Comparison of ENCODE assay signal across 11 cellular contexts in genomic region chr13:66887088-66887487, GRCh38.
DNase-seq lines count a peak whose midpoint lies in the region; ATAC-seq and TF ChIP-seq lines count a peak whose summit lies in the region.
"Had no signal": no experiment of that assay in that cellular context is flagged by ENCODE, and none has a peak within 500 bp of the region (broad histone marks: within the 10 kb centered on the region; RNA-seq: fewer than 3 reads in every experiment).

No MANE protein-coding gene starts in this region.

- peak overlapping the region in 1 of 10 experiments; percentile 15; a peak in 1 of 20 replicates for H3K4me3 ChIP-seq in BLaER1 treated with 17β-estradiol and CSF1 and Interleukin-3, amounts not matched to agents 10 nM and 100 nM
- H3K4me3 ChIP-seq in colonic mucosa (no peak overlapping the region), stomach (no peak overlapping the region)
- H3K4me3 ChIP-seq: upper lobe of left lung had no signal

- DNase-seq in NCI-H1092 (lab: John Stamatoyannopoulos, UW): peak; percentile 76
- peak; percentile 13 for DNase-seq in fibroblast of the conjunctiva (ENCODE audit: low read depth)
- no peak for DNase-seq in NOMO-1 (lab: John Stamatoyannopoulos, UW; ENCODE audit: unreplicated experiment in 2 of 2)
- no peak for DNase-seq in HPDE6-E6E7 (ENCODE audit: extremely low spot score)
- no peak for DNase-seq in colonic mucosa
- no peak for DNase-seq in stomach
- DNase-seq: Caco-2; central memory CD4-positive, alpha-beta T cell; upper lobe of left lung had no signal

- no peak for TF ChIP-seq CTCF in colonic mucosa (IDR thresholded peaks at IDR 0.05)
- TF ChIP-seq CTCF in stomach (IDR thresholded peaks at IDR 0.05): no peak

- no peaks in the 10 kb centered on the region for H3K36me3 ChIP-seq in BLaER1 treated with 17β-estradiol and CSF1 and Interleukin-3, amounts not matched to agents 10 nM and 100 nM
- no peaks in the 10 kb centered on the region for H3K36me3 ChIP-seq in colonic mucosa
- H3K36me3 ChIP-seq in stomach: no peaks in the 10 kb centered on the region
- H3K36me3 ChIP-seq: upper lobe of left lung had no signal

- H4K20me1 ChIP-seq in BLaER1 treated with 17β-estradiol and CSF1 and Interleukin-3, amounts not matched to agents 10 nM and 100 nM: no peaks in the 10 kb centered on the region

- WGBS in stomach, 5 donors: 59 to 71% (median 68%) methylated on average over 5 of the region's 5 CpGs

- no peak overlapping the region for H3K27ac ChIP-seq in BLaER1 treated with 17β-estradiol and CSF1 and Interleukin-3, amounts not matched to agents 10 nM and 100 nM
- no peak overlapping the region for H3K27ac ChIP-seq in colonic mucosa
- H3K27ac ChIP-seq in stomach: no peak overlapping the region
- H3K27ac ChIP-seq: upper lobe of left lung had no signal

- H3K9me3 ChIP-seq in BLaER1 treated with 17β-estradiol and CSF1 and Interleukin-3, amounts not matched to agents 10 nM and 100 nM (replicated peaks in 1 of 11): peaks cover 0 to 19% (median 4%) of the 10 kb centered on the region in 11 experiments; a peak in 11 of 22 replicates
- H3K9me3 ChIP-seq in colonic mucosa (no peaks in the 10 kb centered on the region), stomach (no peaks in the 10 kb centered on the region)
- H3K9me3 ChIP-seq: Caco-2, upper lobe of left lung had no signal

- H3K4me1 ChIP-seq in BLaER1 treated with 17β-estradiol and CSF1 and Interleukin-3, amounts not matched to agents 10 nM and 100 nM: peaks cover 7 to 66% (median 38%) of the 10 kb centered on the region in 10 experiments; a peak in 17 of 20 replicates
- H3K4me1 ChIP-seq in colonic mucosa (no peaks in the 10 kb centered on the region), stomach (peaks cover 0 to 6% (median 0%) of the 10 kb centered on the region in 4 donors)
- H3K4me1 ChIP-seq: Caco-2, upper lobe of left lung had no signal

- intact Hi-C loops in colonic mucosa (cut with DNase I): no loop called here
- intact Hi-C loops in stomach (cut with DNase I; ENCODE audit: low total_unique reads): no loop called here

- peak; percentile 85 for ATAC-seq in GM21526 (IDR thresholded peaks at IDR 0.05; ENCODE audit: low FRiP score, unreplicated experiment)

- TF ChIP-seq EP300 in stomach (IDR thresholded peaks at IDR 0.05): no peak

- H3K9ac ChIP-seq in BLaER1 treated with 17β-estradiol and CSF1 and Interleukin-3, amounts not matched to agents 10 nM and 100 nM: no peak overlapping the region
- no peak overlapping the region for H3K9ac ChIP-seq in colonic mucosa (ENCODE audit: low read depth in 2 of 2, low read length in 2 of 2)

- no peak for TF ChIP-seq POLR2A in stomach (IDR thresholded peaks at IDR 0.05)

- H3K4me2 ChIP-seq in BLaER1 treated with 17β-estradiol and CSF1 and Interleukin-3, amounts not matched to agents 10 nM and 100 nM: peak overlapping the region; percentile 4 to 77 (median 64); a peak in 20 of 22 replicates

- 0 out of 22 replicates have a peak, but pooled peaks cover 0 to 10% (median 0%) of the 10 kb centered on the region in 11 experiments for H3K27me3 ChIP-seq in BLaER1 treated with 17β-estradiol and CSF1 and Interleukin-3, amounts not matched to agents 10 nM and 100 nM
- H3K27me3 ChIP-seq in colonic mucosa (no peaks in the 10 kb centered on the region), stomach (no peaks in the 10 kb centered on the region)
- H3K27me3 ChIP-seq: upper lobe of left lung had no signal

Comparison
In these comparisons a context has a peak if more than half of its experiments do, and no peak if none do; other contexts are left out.
1. DNase-seq: peak in NCI-H1092 (single experiment) and fibroblast of the conjunctiva (single experiment); none in NOMO-1 (0 of 2), HPDE6-E6E7 (single experiment), colonic mucosa (single experiment) and stomach (single experiment).